9 cellular contexts compared by ENCODE assay signal in genomic region chr3:185929192-185930151, GRCh38. TPM values are rescaled to one million over a fixed set of nuclear protein-coding genes. Genes with fewer than 3 reads are reported as not detected.
DNase-seq lines count a peak whose midpoint lies in the region; ATAC-seq and TF ChIP-seq lines count a peak whose summit lies in the region.
"Had no signal": no experiment of that assay in that cellular context is flagged by ENCODE, and none has a peak within 500 bp of the region (broad histone marks: within the 10 kb centered on the region; RNA-seq: fewer than 3 reads in every experiment).

No MANE protein-coding gene starts in this region.

- ATAC-seq in PC-3 (peak; percentile 25), HG02938 (IDR thresholded peaks at IDR 0.05; ENCODE audit: unreplicated experiment) (no peak), GM18519 (IDR thresholded peaks at IDR 0.05; ENCODE audit: low FRiP score, unreplicated experiment) (no peak)

- no peak overlapping the region for H4K91ac ChIP-seq in neuronal stem cell (ENCODE audit: low read depth, low read length, poor library complexity)

- WGBS in neuronal stem cell (ENCODE audit: extremely low coverage in 2 of 2, insufficient read length in 2 of 2, insufficient replicate concordance in 1 of 2), 2 donors, result no CpG with 5 or more reads among the region's 3 CpGs

- CTCF ChIA-PET in PC-3 (lab: Charles Lee), result no interaction called here

- H3F3A ChIP-seq in PC-3 (ENCODE audit: low read length, unreplicated experiment), result peaks cover 7% of the 10 kb centered on the region

- no TSS peak for BruUV-seq in PC-3 (replicated peaks; lab: Mats Ljungman, UMichigan)

- H3K4me3 ChIP-seq in PC-3 (ENCODE audit: low read length) (0 out of 2 replicates have a peak overlapping the region, but pooled peaks have one; percentile 0), endocrine pancreas (ENCODE audit: control insufficient read depth, insufficient read depth, low read length) (peak overlapping the region; percentile 58), neuronal stem cell (ENCODE audit: low read length in 2 of 2) (no peak overlapping the region)
- H3K4me3 ChIP-seq: uterus had no signal

- no peak overlapping the region for H2AK5ac ChIP-seq in neuronal stem cell (ENCODE audit: low read depth, low read length)

- H3K79me2 ChIP-seq in PC-3 (ENCODE audit: low read length), result peaks cover 100% of the 10 kb centered on the region

- H3K18ac ChIP-seq in neuronal stem cell (ENCODE audit: low read length), result no peak overlapping the region

- peak overlapping the region; percentile 93 for H3K4me2 ChIP-seq in PC-3 (ENCODE audit: low read length)
- H3K4me2 ChIP-seq in neuronal stem cell (ENCODE audit: insufficient read depth, low read length, poor library complexity, severe bottlenecking), result peak overlapping the region; percentile 2

- no peak overlapping the region for H2BK5ac ChIP-seq in neuronal stem cell (ENCODE audit: low read length)

- no peak overlapping the region for H3K4ac ChIP-seq in neuronal stem cell (ENCODE audit: low read length)

- H3K9ac ChIP-seq in PC-3 (ENCODE audit: low read length) (no peak overlapping the region), endocrine pancreas (ENCODE audit: control insufficient read depth, insufficient read depth, low read length) (peak overlapping the region; percentile 20), neuronal stem cell (ENCODE audit: low read depth, low read length, poor library complexity) (no peak overlapping the region)

- H3K4me1 ChIP-seq in PC-3 (ENCODE audit: insufficient read depth, low read length) (peaks cover 71% of the 10 kb centered on the region), endocrine pancreas (ENCODE audit: control insufficient read depth, insufficient read depth, low read length) (peaks cover 60% of the 10 kb centered on the region), neuronal stem cell (ENCODE audit: control insufficient read depth in 2 of 2, insufficient read depth in 1 of 2, low read depth in 1 of 2, low read length in 2 of 2) (peaks cover 11 to 34% of the 10 kb centered on the region in 2 donors)

- no peak overlapping the region for H2AFZ ChIP-seq in PC-3 (ENCODE audit: low read length)
- no peak overlapping the region for H2AFZ ChIP-seq in neuronal stem cell (ENCODE audit: low read length)

- H3K27ac ChIP-seq in PC-3 (ENCODE audit: low read length) (no peak overlapping the region), neuronal stem cell (replicated peaks; ENCODE audit: low read length) (no peak overlapping the region)

- H2BK15ac ChIP-seq in neuronal stem cell (ENCODE audit: low read length), result no peak overlapping the region

- H2BK12ac ChIP-seq in neuronal stem cell (ENCODE audit: low read length), result no peak overlapping the region

- TF ChIP-seq CTCF in PC-3 (conservative IDR thresholded peaks at IDR 0.05; ENCODE audit: low read depth, low read length), result no peak

- no peaks in the 10 kb centered on the region for H3K27me3 ChIP-seq in PC-3 (ENCODE audit: low read length)
- no peaks in the 10 kb centered on the region for H3K27me3 ChIP-seq in endocrine pancreas (ENCODE audit: control insufficient read depth, insufficient read depth, low read length)
- H3K27me3 ChIP-seq in neuronal stem cell (ENCODE audit: control insufficient read depth in 3 of 3, insufficient read depth in 3 of 3, low read depth in 1 of 3, low read length in 3 of 3), result no peaks in the 10 kb centered on the region
- H3K27me3 ChIP-seq: uterus had no signal

- DNase-seq in Daoy (ENCODE audit: low read depth) (peak; percentile 49), PC-3 (no peak), neuronal stem cell (ENCODE audit: low spot score) (no peak), COLO829 (ENCODE audit: low spot score) (no peak), NCI-H1436 treated with DMSO at 0.1 percent for 48 hours (lab: John Stamatoyannopoulos, UW) (no peak)
- DNase-seq: uterus had no signal

- H3K14ac ChIP-seq in neuronal stem cell (ENCODE audit: low read length), result no peak overlapping the region

- peaks cover 99% of the 10 kb centered on the region for H4K20me1 ChIP-seq in PC-3 (ENCODE audit: low read length)

- intact Hi-C loops in PC-3 (cut with micrococcal nuclease), result loop anchor here (5.0 kb wide), 2 partner anchors 197 to 267 kb away; no protein-coding TSS in a partner anchor

- no peaks in the 10 kb centered on the region for H3K9me2 ChIP-seq in PC-3 (replicated peaks; ENCODE audit: low read length)

- no peak overlapping the region for H4K8ac ChIP-seq in neuronal stem cell (ENCODE audit: low read depth, low read length)

- no peaks in the 10 kb centered on the region for H3K79me1 ChIP-seq in neuronal stem cell (ENCODE audit: low read depth, low read length)

- no peak overlapping the region for H3K23ac ChIP-seq in neuronal stem cell (ENCODE audit: low read depth, low read length, poor library complexity)

- H3K9me3 ChIP-seq in PC-3 (ENCODE audit: low read length) (no peaks in the 10 kb centered on the region), endocrine pancreas (ENCODE audit: control insufficient read depth, low read length) (no peaks in the 10 kb centered on the region), neuronal stem cell (replicated peaks in 1 of 2; ENCODE audit: control insufficient read depth in 2 of 2, insufficient read depth in 1 of 2, low read depth in 1 of 2, low read length in 2 of 2) (no peaks in the 10 kb centered on the region)
- H3K9me3 ChIP-seq: uterus had no signal

- POLR2A ChIA-PET in PC-3 (lab: Charles Lee; ENCODE audit: unreplicated experiment), result no interaction called here

- H3K36me3 ChIP-seq in PC-3 (ENCODE audit: low read depth, low read length) (peaks cover 87% of the 10 kb centered on the region), endocrine pancreas (ENCODE audit: control insufficient read depth, insufficient read depth, low read length) (peaks cover 5% of the 10 kb centered on the region), neuronal stem cell (replicated peaks in 1 of 2; ENCODE audit: control insufficient read depth in 2 of 2, insufficient read depth in 2 of 2, low read length in 2 of 2) (peaks cover 13 to 94% of the 10 kb centered on the region in 2 donors)
- H3K36me3 ChIP-seq: uterus had no signal

- no peak overlapping the region for H2BK120ac ChIP-seq in neuronal stem cell (ENCODE audit: low read depth, low read length)

RNA-seq across cellular contexts. Expression of gene TRA2B, which starts 8.3 kb away (rescaled TPM):
- total RNA-seq in Daoy (2014; rRNA removed; shearing (Covaris generic)), result 296 and 408 TPM in 2 replicates
- total RNA-seq in PC-3 (2014; rRNA removed), result 279 and 287 TPM in 2 replicates
- 305 TPM for polyA plus RNA-seq in neuronal stem cell (2013, experiment 1 of 2)
- polyA plus RNA-seq in neuronal stem cell (2013, experiment 2 of 2), result 338 TPM

Comparison
In these comparisons a context has a peak if more than half of its experiments do, and no peak if none do; other contexts are left out.
1. H3K4me3 ChIP-seq: peak in PC-3 (single experiment) and endocrine pancreas (single experiment); none in neuronal stem cell (0 of 2).